8 cellular contexts compared by ENCODE assay signal in genomic region chr12:131710464-131711457, GRCh38. TPM values are rescaled to one million over a fixed set of nuclear protein-coding genes. Genes with fewer than 3 reads are reported as not detected.
DNase-seq lines count a peak whose midpoint lies in the region; ATAC-seq, FAIRE-seq and TF ChIP-seq lines count a peak whose summit lies in the region.

TSS of gene SFSWAP (plus strand) at chr12:131711090. CDS start at chr12:131711230, 140 bp downstream.

- H3K9me2 ChIP-seq in hepatocyte (replicated peaks; ENCODE audit: insufficient read depth), result no peaks in the 10 kb centered on the region

- TF ChIP-seq CTCF in GM13977 (IDR thresholded peaks at IDR 0.05; ENCODE audit: extremely low read depth, insufficient read depth, missing control alignments), result no peak
- TF ChIP-seq CTCF in astrocyte (IDR thresholded peaks at IDR 0.05; ENCODE audit: insufficient read depth, low read depth, low read length), result no peak
- TF ChIP-seq CTCF in hepatocyte (IDR thresholded peaks at IDR 0.05; ENCODE audit: poor library complexity), result no peak
- peak; percentile 7 for TF ChIP-seq CTCF in retinal pigment epithelial cell (conservative IDR thresholded peaks at IDR 0.05; ENCODE audit: low read depth, low read length)

- in situ Hi-C loops in GM13977 (cut with MboI; ENCODE audit: low pct_unique_long_range_greater_than_20kb, low sequenced_read_pairs, unreplicated experiment), result no loop called here

- H2AFZ ChIP-seq in astrocyte (ENCODE audit: low read depth, low read length), result peak within 1 kb of the TSS; percentile 98
- peak within 1 kb of the TSS; percentile 100 for H2AFZ ChIP-seq in hepatocyte

- peak within 1 kb of the TSS; percentile 98 for H3K4me3 Mint-ChIP-seq in astrocyte (ENCODE audit: unreplicated experiment)

- H3K27ac ChIP-seq in astrocyte (ENCODE audit: low read depth, low read length) (peak within 1 kb of the TSS; percentile 100), hepatocyte (peak within 1 kb of the TSS; percentile 98)

- no peaks in the 10 kb centered on the region for H3K36me3 Mint-ChIP-seq in astrocyte (ENCODE audit: low read depth, unreplicated experiment)

- DNase-seq in GM13977 (ENCODE audit: low spot score) (peak; percentile 90), NCI-H146 (lab: John Stamatoyannopoulos, UW) (peak; percentile 66), T-helper 22 cell (ENCODE audit: low read depth) (peak; percentile 48), astrocyte (ENCODE audit: low read depth) (peak; percentile 64), hepatocyte (ENCODE audit: low spot score) (peak; percentile 88), retinal pigment epithelial cell (ENCODE audit: low read depth) (peak; percentile 16), NCI-H1048 (lab: John Stamatoyannopoulos, UW) (no peak)

- H3K79me2 ChIP-seq in astrocyte (ENCODE audit: insufficient read depth, low read length), result peaks cover 35% of the 10 kb centered on the region
- H3K79me2 ChIP-seq in hepatocyte, result peaks cover 29% of the 10 kb centered on the region

- peak within 1 kb of the TSS; percentile 99 for H3K27ac Mint-ChIP-seq in astrocyte (ENCODE audit: unreplicated experiment)

- ATAC-seq in HG02678 (IDR thresholded peaks at IDR 0.05; ENCODE audit: unreplicated experiment), result peak; percentile 91

- peaks cover 18% of the 10 kb centered on the region for H4K20me1 ChIP-seq in astrocyte (ENCODE audit: insufficient read depth, low read length)
- no peaks in the 10 kb centered on the region for H4K20me1 ChIP-seq in hepatocyte (ENCODE audit: insufficient read depth, poor library complexity, severe bottlenecking)

- H3K4me2 ChIP-seq in astrocyte (ENCODE audit: low read length), result peak within 1 kb of the TSS; percentile 98
- peak within 1 kb of the TSS; percentile 100 for H3K4me2 ChIP-seq in hepatocyte

- FAIRE-seq in astrocyte (lab: Jason Lieb, UNC), result no peak

- H3K36me3 ChIP-seq in astrocyte (ENCODE audit: insufficient read depth, low read length) (peaks cover 19% of the 10 kb centered on the region), hepatocyte (replicated peaks; ENCODE audit: insufficient read depth, low read depth) (no peaks in the 10 kb centered on the region)

- H3K9ac ChIP-seq in astrocyte (ENCODE audit: low read length), result peak within 1 kb of the TSS; percentile 98

- peaks cover 9% of the 10 kb centered on the region for H3K9me3 Mint-ChIP-seq in astrocyte (ENCODE audit: unreplicated experiment)

- peak within 1 kb of the TSS; percentile 99 for H3K4me3 ChIP-seq in astrocyte (ENCODE audit: insufficient read depth, low read depth, low read length)
- peak within 1 kb of the TSS; percentile 89 for H3K4me3 ChIP-seq in hepatocyte
- peak within 1 kb of the TSS; percentile 99 for H3K4me3 ChIP-seq in retinal pigment epithelial cell (ENCODE audit: low read length)

- H3K27me3 ChIP-seq in astrocyte (ENCODE audit: insufficient read depth, low read length) (no peaks in the 10 kb centered on the region), hepatocyte (no peaks in the 10 kb centered on the region)

- H3K4me1 ChIP-seq in astrocyte (ENCODE audit: insufficient read depth, low read length), result peaks cover 14% of the 10 kb centered on the region
- H3K4me1 ChIP-seq in hepatocyte (ENCODE audit: insufficient read depth), result peaks cover 11% of the 10 kb centered on the region

- H3K4me1 Mint-ChIP-seq in astrocyte (ENCODE audit: low read depth, unreplicated experiment), result peaks cover 5% of the 10 kb centered on the region

- WGBS in hepatocyte (ENCODE audit: low lambda C conversion rate, missing lambda C conversion rate), result 1% methylated on average over 81 of the region's 90 CpGs

- H3K27me3 Mint-ChIP-seq in astrocyte (ENCODE audit: low read depth, unreplicated experiment), result no peaks in the 10 kb centered on the region

- no peaks in the 10 kb centered on the region for H3K9me3 ChIP-seq in astrocyte (ENCODE audit: insufficient read depth, low read depth, low read length)
- no peaks in the 10 kb centered on the region for H3K9me3 ChIP-seq in hepatocyte (ENCODE audit: low read depth)

RNA-seq across cellular contexts. Expression of gene SFSWAP, which starts in this region (rescaled TPM):
- total RNA-seq in astrocyte, result 32.8 and 35.7 TPM in 2 replicates
- 15.9 and 25.1 TPM in 2 replicates for total RNA-seq in hepatocyte
- 21.4 and 26.6 TPM in 2 replicates for polyA plus RNA-seq in hepatocyte
